8 cellular contexts compared by ENCODE assay signal in the genomic region with DNA sequence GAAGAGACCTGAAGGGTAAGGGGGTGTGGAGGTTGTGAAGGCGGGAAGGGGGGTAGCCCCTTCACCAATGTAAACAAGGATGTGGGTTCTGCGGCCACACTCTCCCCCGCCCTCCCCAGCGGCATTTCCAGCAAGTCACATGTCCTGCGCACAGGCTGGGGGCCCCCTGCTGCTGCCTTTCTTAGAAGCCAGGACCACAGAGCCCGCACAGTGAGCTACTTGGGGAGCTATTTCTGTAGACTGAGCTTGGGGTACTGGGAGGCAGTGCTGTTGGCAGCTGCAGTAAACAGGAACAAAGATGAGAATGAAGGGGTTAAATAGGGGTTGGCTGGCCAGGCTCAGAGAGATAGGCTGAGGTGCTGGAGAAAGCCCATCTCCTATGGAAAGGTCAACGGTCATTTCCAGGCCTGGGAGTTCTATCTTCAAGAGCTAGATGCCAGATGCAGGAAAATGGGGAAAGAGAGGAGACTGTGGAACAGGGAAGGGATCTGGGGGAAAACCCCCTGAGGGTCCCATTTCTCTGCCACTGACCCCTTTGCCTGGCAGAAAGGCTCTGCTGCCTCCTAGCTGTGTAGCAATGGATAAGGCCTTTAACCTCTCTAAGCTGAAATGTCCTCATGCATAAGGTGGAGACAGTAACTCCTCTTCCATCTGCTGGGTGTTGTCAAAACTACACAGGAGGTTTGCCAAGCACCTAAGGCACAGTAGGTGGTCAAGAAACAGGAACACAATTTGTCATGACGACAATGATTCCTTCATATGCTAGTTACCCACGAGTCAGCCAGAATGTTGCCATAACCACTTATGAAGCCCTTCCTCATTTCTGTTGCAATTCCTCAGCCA. TPM values are rescaled to one million over a fixed set of nuclear protein-coding genes. Genes with fewer than 3 reads are reported as not detected.
DNase-seq lines count a peak whose midpoint lies in the region; ATAC-seq lines count a peak whose summit lies in the region.

No MANE protein-coding gene starts in this region.

- intact Hi-C loops in CD4-positive, alpha-beta memory T cell (cut with micrococcal nuclease) = loop anchor here (1.0 to 2.0 kb wide), 4 partner anchors 8 to 306 kb away; partner anchors contain the start of gene PIM2

- peak overlapping the region; percentile 94 for H3K27ac ChIP-seq in CD4-positive, alpha-beta memory T cell (ENCODE audit: low read depth, low read length)
- H3K27ac ChIP-seq in HUES48 (ENCODE audit: low read depth, low read length) = peak overlapping the region; percentile 73

- peaks cover 93% of the 10 kb centered on the region for H3K4me1 ChIP-seq in CD4-positive, alpha-beta memory T cell (ENCODE audit: insufficient read depth, low read length)
- peaks cover 14% of the 10 kb centered on the region; the same call in 1 of the 2 replicates for H3K4me1 ChIP-seq in HUES48 (ENCODE audit: control insufficient read depth, insufficient read depth, low read length)

- H3K27ac Mint-ChIP-seq in CD4-positive, alpha-beta memory T cell = peak overlapping the region; percentile 92 to 99 (median 96)
- H3K27ac Mint-ChIP-seq in activated CD4-positive, alpha-beta T cell treated with anti-CD3 and anti-CD28 coated beads, Interleukin-2, amount 10 ng/mL, durations not matched to agents 7 days and 5 days = peak overlapping the region; percentile 99
- H3K27ac Mint-ChIP-seq in effector memory CD8-positive, alpha-beta T cell = peak overlapping the region; percentile 96 to 97

- H3K9me3 ChIP-seq in CD4-positive, alpha-beta memory T cell (ENCODE audit: control insufficient read depth in 1 of 2, low read length in 2 of 2) = no peaks in the 10 kb centered on the region
- peaks cover 39% of the 10 kb centered on the region for H3K9me3 ChIP-seq in HUES48 (ENCODE audit: control insufficient read depth, insufficient read depth, low read length)

- ATAC-seq in GM21360 (IDR thresholded peaks at IDR 0.05; ENCODE audit: unreplicated experiment) = peak; percentile 66
- peak; percentile 71 for ATAC-seq in effector memory CD8-positive, alpha-beta T cell (replicated peaks)
- no peak for ATAC-seq in left lobe of liver

- H3K4me3 ChIP-seq in CD4-positive, alpha-beta memory T cell (ENCODE audit: low read length in 2 of 2) = peak overlapping the region; percentile 29 to 58
- peak overlapping the region; percentile 39; the same call in 1 of the 2 replicates for H3K4me3 ChIP-seq in HUES48 (ENCODE audit: low read depth, low read length)

- CTCF ChIA-PET in CD4-positive, alpha-beta memory T cell (lab: Charles Lee; ENCODE audit: partially characterized antibody) = interaction anchor here (0.9 to 4.2 kb wide), 14 partner anchors 9 to 289 kb away, joined by 3 to 23 read pairs (median 8); partner anchors contain the start of genes PIM2, PQBP1 and TIMM17B
- CTCF ChIA-PET in activated CD4-positive, alpha-beta T cell treated with anti-CD3 and anti-CD28 coated beads, Interleukin-2, amount 10 ng/mL, durations not matched to agents 7 days and 5 days (lab: Charles Lee) = interaction anchor here (0.6 to 4.2 kb wide), 9 partner anchors 9 to 254 kb away, joined by 3 to 16 read pairs (median 4); partner anchors contain the start of gene PIM2

- DNase-seq in CD4-positive, alpha-beta memory T cell = peak; percentile 92 to 95 (median 92)
- peak; percentile 92 for DNase-seq in activated CD4-positive, alpha-beta T cell treated with anti-CD3 and anti-CD28 coated beads, Interleukin-2, amount 10 ng/mL, durations not matched to agents 7 days and 5 days
- DNase-seq in effector memory CD8-positive, alpha-beta T cell = peak; percentile 79 to 83 (median 80)
- DNase-seq in renal cortical epithelial cell (ENCODE audit: low read depth) (peak; percentile 13), left lobe of liver (ENCODE audit: low spot score) (no peak), GOT3 (lab: John Stamatoyannopoulos, UW) (no peak)

- peaks cover 20 to 49% of the 10 kb centered on the region in 2 donors for H3K36me3 Mint-ChIP-seq in CD4-positive, alpha-beta memory T cell
- H3K36me3 Mint-ChIP-seq in activated CD4-positive, alpha-beta T cell treated with anti-CD3 and anti-CD28 coated beads, Interleukin-2, amount 10 ng/mL, durations not matched to agents 7 days and 5 days (ENCODE audit: low read depth) = peaks cover 62% of the 10 kb centered on the region
- H3K36me3 Mint-ChIP-seq in effector memory CD8-positive, alpha-beta T cell (ENCODE audit: insufficient read depth) = peaks cover 85% of the 10 kb centered on the region

- no peaks in the 10 kb centered on the region for H3K27me3 Mint-ChIP-seq in CD4-positive, alpha-beta memory T cell
- no peaks in the 10 kb centered on the region for H3K27me3 Mint-ChIP-seq in activated CD4-positive, alpha-beta T cell treated with anti-CD3 and anti-CD28 coated beads, Interleukin-2, amount 10 ng/mL, durations not matched to agents 7 days and 5 days
- no peaks in the 10 kb centered on the region for H3K27me3 Mint-ChIP-seq in effector memory CD8-positive, alpha-beta T cell

- H3K4me1 Mint-ChIP-seq in CD4-positive, alpha-beta memory T cell = peaks cover 63 to 91% (median 80%) of the 10 kb centered on the region in 4 donors
- H3K4me1 Mint-ChIP-seq in activated CD4-positive, alpha-beta T cell treated with anti-CD3 and anti-CD28 coated beads, Interleukin-2, amount 10 ng/mL, durations not matched to agents 7 days and 5 days = peaks cover 82% of the 10 kb centered on the region
- peaks cover 55 to 59% of the 10 kb centered on the region in 2 donors for H3K4me1 Mint-ChIP-seq in effector memory CD8-positive, alpha-beta T cell (ENCODE audit: low read depth in 2 of 2)

- H3K9ac ChIP-seq in HUES48 (ENCODE audit: low read depth, low read length) = no peak overlapping the region

- H3K36me3 ChIP-seq in CD4-positive, alpha-beta memory T cell (ENCODE audit: insufficient read depth, low read length) = peaks cover 5% of the 10 kb centered on the region
- peaks cover 28% of the 10 kb centered on the region for H3K36me3 ChIP-seq in HUES48 (ENCODE audit: control insufficient read depth, insufficient read depth, low read length)

- POLR2A ChIA-PET in CD4-positive, alpha-beta memory T cell (lab: Charles Lee; ENCODE audit: partially characterized antibody) = interaction anchor here (0.6 to 11.3 kb wide), 20 partner anchors 9 to 254 kb away, joined by 3 to 235 read pairs (median 6); partner anchors contain the start of genes GRIPAP1, HDAC6, KCND1 and OTUD5
- POLR2A ChIA-PET in activated CD4-positive, alpha-beta T cell treated with anti-CD3 and anti-CD28 coated beads, Interleukin-2, amount 10 ng/mL, durations not matched to agents 7 days and 5 days (lab: Charles Lee) = interaction anchor here (0.6 to 1.4 kb wide), 3 partner anchors 17 to 26 kb away, joined by 3 to 6 read pairs (median 3); partner anchors contain the start of gene SLC35A2

- peak overlapping the region; percentile 73 to 87 (median 83) for H3K4me3 Mint-ChIP-seq in CD4-positive, alpha-beta memory T cell
- peak overlapping the region; percentile 77 for H3K4me3 Mint-ChIP-seq in activated CD4-positive, alpha-beta T cell treated with anti-CD3 and anti-CD28 coated beads, Interleukin-2, amount 10 ng/mL, durations not matched to agents 7 days and 5 days
- H3K4me3 Mint-ChIP-seq in effector memory CD8-positive, alpha-beta T cell = peak overlapping the region; percentile 83 to 89

- peaks cover 0 to 7% (median 0%) of the 10 kb centered on the region in 8 donors for H3K9me3 Mint-ChIP-seq in CD4-positive, alpha-beta memory T cell
- H3K9me3 Mint-ChIP-seq in activated CD4-positive, alpha-beta T cell treated with anti-CD3 and anti-CD28 coated beads, Interleukin-2, amount 10 ng/mL, durations not matched to agents 7 days and 5 days = no peaks in the 10 kb centered on the region
- no peaks in the 10 kb centered on the region for H3K9me3 Mint-ChIP-seq in effector memory CD8-positive, alpha-beta T cell

- no peaks in the 10 kb centered on the region for H3K27me3 ChIP-seq in CD4-positive, alpha-beta memory T cell (ENCODE audit: insufficient read depth, low read length)
- H3K27me3 ChIP-seq in HUES48 (ENCODE audit: control insufficient read depth, insufficient read depth, low read length) = no peaks in the 10 kb centered on the region

RNA-seq across cellular contexts. Expression of gene PIM2, which starts 18.5 kb away (rescaled TPM):
- 100 to 1,000 TPM; 117 to 118 TPM for total RNA-seq in CD4-positive, alpha-beta memory T cell
- polyA plus RNA-seq in CD4-positive, alpha-beta memory T cell = 100 to 1,000 TPM; 396 to 489 TPM
- 100 to 1,000 TPM; 152 to 154 TPM for total RNA-seq in activated CD4-positive, alpha-beta T cell treated with anti-CD3 and anti-CD28 coated beads, Interleukin-2, amount 10 ng/mL, durations not matched to agents 7 days and 5 days
- 14.1 and 17.2 TPM in 2 replicates for total RNA-seq in renal cortical epithelial cell
- total RNA-seq in left lobe of liver = 3.8 TPM

RNA-seq across cellular contexts. Expression of gene OTUD5, which starts 20.1 kb away (rescaled TPM):
- total RNA-seq in CD4-positive, alpha-beta memory T cell = 10 to 100 TPM; 92.0 to 94.5 TPM
- 10 to 100 TPM; 16.5 to 45.6 TPM for polyA plus RNA-seq in CD4-positive, alpha-beta memory T cell
- 10 to 100 TPM; 49.0 to 54.1 TPM for total RNA-seq in activated CD4-positive, alpha-beta T cell treated with anti-CD3 and anti-CD28 coated beads, Interleukin-2, amount 10 ng/mL, durations not matched to agents 7 days and 5 days
- 37.2 and 61.6 TPM in 2 replicates for total RNA-seq in renal cortical epithelial cell
- 21.8 TPM for total RNA-seq in left lobe of liver

RNA-seq across cellular contexts. Expression of gene SLC35A2, which starts 25.8 kb away (rescaled TPM):
- 10 to 100 TPM; 13.8 to 15.8 TPM for total RNA-seq in CD4-positive, alpha-beta memory T cell
- 10 to 100 TPM; 11.8 to 14.4 TPM for polyA plus RNA-seq in CD4-positive, alpha-beta memory T cell
- 10 to 100 TPM; 14.0 to 16.8 TPM for total RNA-seq in activated CD4-positive, alpha-beta T cell treated with anti-CD3 and anti-CD28 coated beads, Interleukin-2, amount 10 ng/mL, durations not matched to agents 7 days and 5 days
- 24.8 and 34.1 TPM in 2 replicates for total RNA-seq in renal cortical epithelial cell
- 18.7 TPM for total RNA-seq in left lobe of liver

RNA-seq across cellular contexts. Expression of gene KCND1, which starts 34.4 kb away (rescaled TPM):
- 1 to 10 TPM; 1.8 to 1.9 TPM for total RNA-seq in CD4-positive, alpha-beta memory T cell
- 1 to 10 TPM in 1 of 2 donors, not detected in 1; 1.0 TPM for polyA plus RNA-seq in CD4-positive, alpha-beta memory T cell
- total RNA-seq in activated CD4-positive, alpha-beta T cell treated with anti-CD3 and anti-CD28 coated beads, Interleukin-2, amount 10 ng/mL, durations not matched to agents 7 days and 5 days = 1 to 10 TPM; 2.9 to 3.6 TPM
- total RNA-seq in renal cortical epithelial cell = 7.1 and 14.0 TPM in 2 replicates
- 0.68 TPM for total RNA-seq in left lobe of liver

RNA-seq across cellular contexts. Expression of gene PQBP1, which starts 39.6 kb away (rescaled TPM):
- 10 to 100 TPM; 59.6 to 64.4 TPM for total RNA-seq in CD4-positive, alpha-beta memory T cell
- 10 to 100 TPM; 80.0 to 94.1 TPM for polyA plus RNA-seq in CD4-positive, alpha-beta memory T cell
- total RNA-seq in activated CD4-positive, alpha-beta T cell treated with anti-CD3 and anti-CD28 coated beads, Interleukin-2, amount 10 ng/mL, durations not matched to agents 7 days and 5 days = 10 to 100 TPM; 69.4 to 77.6 TPM
- 46.8 and 60.3 TPM in 2 replicates for total RNA-seq in renal cortical epithelial cell
- total RNA-seq in left lobe of liver = 31.3 TPM

Comparison
In these comparisons a context has a peak if more than half of its experiments do, and no peak if none do; other contexts are left out.
1. DNase-seq: peak in CD4-positive, alpha-beta memory T cell (5 of 5), activated CD4-positive, alpha-beta T cell treated with anti-CD3 and anti-CD28 coated beads, Interleukin-2, amount 10 ng/mL, durations not matched to agents 7 days and 5 days (single experiment), effector memory CD8-positive, alpha-beta T cell (3 of 3) and renal cortical epithelial cell (single experiment); none in left lobe of liver (single experiment) and GOT3 (single experiment).
2. Peak in every context shown above with its lines, with median percentiles within 50 percentile points of each other: H3K27ac Mint-ChIP-seq and H3K4me3 Mint-ChIP-seq.